Comparison of ENCODE assay signal across 25 cellular contexts in genomic region chr18:5584751-5585417, GRCh38. TPM values are rescaled to one million over a fixed set of nuclear protein-coding genes. Genes with fewer than 3 reads are reported as not detected.
DNase-seq lines count a peak whose midpoint lies in the region; ATAC-seq, FAIRE-seq and TF ChIP-seq lines count a peak whose summit lies in the region.
"Had no signal": no experiment of that assay in that cellular context is flagged by ENCODE, and none has a peak within 500 bp of the region (broad histone marks: within the 10 kb centered on the region; RNA-seq: fewer than 3 reads in every experiment).

No MANE protein-coding gene starts in this region.

- peak; percentile 46 for DNase-seq in ACHN
- peak; percentile 12 for DNase-seq in HTR-8/SVneo (ENCODE audit: insufficient read length, low spot score)
- peak; percentile 10 for DNase-seq in bronchial epithelial cell (ENCODE audit: low read depth)
- peak; percentile 26 for DNase-seq in iris pigment epithelial cell (ENCODE audit: low read depth)
- DNase-seq in pons (ENCODE audit: low spot score) = no peak
- no peak for DNase-seq in psoas muscle
- DNase-seq: activated CD4-positive, alpha-beta T cell treated with anti-CD3 and anti-CD28 coated beads for 48 hours; activated CD8-positive, alpha-beta memory T cell treated with anti-CD3 and anti-CD28 coated beads, Interleukin-2, amount 50 U/mL, for 4 hours; activated gamma-delta T cell; CD8-positive, alpha-beta T cell; DMS79; hypothalamus; left colon; MM.1S; NCI-H1694; NCI-H446 treated with DMSO at 0.1 percent for 48 hours; nucleus accumbens; sigmoid colon; SJCRH30; stimulated activated CD4-positive, alpha-beta T cell treated with anti-CD3 and anti-CD28 coated beads, Interleukin-2, amount 100 ng/mL, for 24 hours; T1000 had no signal

- TF ChIP-seq CTCF in bronchial epithelial cell (IDR thresholded peaks at IDR 0.05; ENCODE audit: insufficient read depth, low read length, severe bottlenecking) (no peak), psoas muscle (IDR thresholded peaks at IDR 0.05) (no peak)

- intact Hi-C loops in psoas muscle (cut with DNase I) = no loop called here

- in situ Hi-C loops in ACHN (cut with HindIII; ENCODE audit: low pct_ligation_motif_present, low pct_unique_long_range_greater_than_20kb, low sequenced_read_pairs) = no loop called here

- H3K4me3 ChIP-seq in bronchial epithelial cell (ENCODE audit: low read depth, low read length) (no peak overlapping the region), psoas muscle (no peak overlapping the region)
- H3K4me3 ChIP-seq: sigmoid colon, SJCRH30, vagina had no signal

- WGBS in psoas muscle, 3 donors = 85 to 90% (median 89%) methylated on average over 7 of the region's 7 CpGs

- H3K27ac ChIP-seq in psoas muscle = no peak overlapping the region
- H3K27ac ChIP-seq: SJCRH30, vagina had no signal

- H3K27me3 ChIP-seq in bronchial epithelial cell (ENCODE audit: control insufficient read depth, insufficient read depth, low read length) (no peaks in the 10 kb centered on the region), psoas muscle (ENCODE audit: insufficient read depth in 3 of 3, low read length in 2 of 3) (peaks cover 0 to 3% (median 0%) of the 10 kb centered on the region in 3 donors)
- H3K27me3 ChIP-seq: sigmoid colon, SJCRH30, vagina had no signal

- no peaks in the 10 kb centered on the region for H3K9me3 ChIP-seq in psoas muscle
- H3K9me3 ChIP-seq: sigmoid colon, SJCRH30, vagina had no signal

- no peak for ATAC-seq in GM18861 (IDR thresholded peaks at IDR 0.05; ENCODE audit: unreplicated experiment)
- ATAC-seq in GM18873 (IDR thresholded peaks at IDR 0.05; ENCODE audit: low FRiP score, unreplicated experiment) = no peak
- ATAC-seq in psoas muscle = no peak
- ATAC-seq: CD8-positive, alpha-beta T cell; HepG2; left colon had no signal

- no peaks in the 10 kb centered on the region for H3K4me1 ChIP-seq in psoas muscle
- H3K4me1 ChIP-seq: sigmoid colon, SJCRH30, vagina had no signal

- FAIRE-seq in HTR-8/SVneo (lab: Jason Lieb, UNC) (no peak), bronchial epithelial cell (lab: Jason Lieb, UNC) (no peak)
- FAIRE-seq: HepG2 had no signal

- H3K36me3 ChIP-seq in bronchial epithelial cell (ENCODE audit: control insufficient read depth, insufficient read depth, low read length) (no peaks in the 10 kb centered on the region), psoas muscle (ENCODE audit: insufficient read depth in 1 of 2, low read depth in 1 of 2) (no peaks in the 10 kb centered on the region)
- H3K36me3 ChIP-seq: sigmoid colon, SJCRH30, vagina had no signal

RNA-seq across cellular contexts. Expression of gene EPB41L3, which starts 41.1 kb away (rescaled TPM):
- total RNA-seq in bronchial epithelial cell (0.53 and 7.4 TPM in 2 replicates), psoas muscle (10 to 100 TPM in 1 of 4 donors, 1 to 10 TPM in 3; 6.0 to 23.6 (median 7.6) TPM)
- 1 to 10 TPM; 1.4 to 2.8 (median 2.0) TPM for polyA plus RNA-seq in psoas muscle
- total RNA-seq: HepG2, SJCRH30 had no signal
- polyA plus RNA-seq: HepG2 had no signal

Comparison
In these comparisons a context has a peak if more than half of its experiments do, and no peak if none do; other contexts are left out.
1. DNase-seq: peak in ACHN (single experiment), HTR-8/SVneo (single experiment), bronchial epithelial cell (single experiment) and iris pigment epithelial cell (single experiment); none in pons (single experiment) and psoas muscle (0 of 2).